Comparison of ENCODE assay signal across 19 cellular contexts in genomic region chr5:116583085-116583766, GRCh38. TPM values are rescaled to one million over a fixed set of nuclear protein-coding genes. Genes with fewer than 3 reads are reported as not detected.
DNase-seq lines count a peak whose midpoint lies in the region; ATAC-seq, FAIRE-seq and TF ChIP-seq lines count a peak whose summit lies in the region.
"Had no signal": no experiment of that assay in that cellular context is flagged by ENCODE, and none has a peak within 500 bp of the region (broad histone marks: within the 10 kb centered on the region; RNA-seq: fewer than 3 reads in every experiment).

No MANE protein-coding gene starts in this region.

- H3K36me3 ChIP-seq in mammary epithelial cell (ENCODE audit: insufficient read depth, low read length) (no peaks in the 10 kb centered on the region), spleen (no peaks in the 10 kb centered on the region), small intestine (ENCODE audit: control insufficient read depth in 2 of 2, insufficient read depth in 2 of 2, low read length in 2 of 2) (no peaks in the 10 kb centered on the region)
- H3K36me3 ChIP-seq: upper lobe of right lung had no signal

- H3K27me3 ChIP-seq in mammary epithelial cell (ENCODE audit: insufficient read depth, low read length) (no peaks in the 10 kb centered on the region), spleen (replicated peaks in 1 of 7) (peaks cover 0 to 16% (median 0%) of the 10 kb centered on the region in 7 donors), small intestine (ENCODE audit: control insufficient read depth in 2 of 2, insufficient read depth in 2 of 2, low read length in 2 of 2) (no peaks in the 10 kb centered on the region)
- H3K27me3 ChIP-seq: upper lobe of right lung had no signal

- no TSS peak for BruUV-seq in mammary epithelial cell (replicated peaks; lab: Mats Ljungman, UMichigan)

- H3K4me1 ChIP-seq in mammary epithelial cell (ENCODE audit: insufficient read depth, low read length): peaks cover 9% of the 10 kb centered on the region
- H3K4me1 ChIP-seq in spleen: no peaks in the 10 kb centered on the region
- H3K4me1 ChIP-seq in small intestine (ENCODE audit: control insufficient read depth in 2 of 2, insufficient read depth in 1 of 2, low read depth in 1 of 2, low read length in 1 of 2): no peaks in the 10 kb centered on the region
- H3K4me1 ChIP-seq: upper lobe of right lung had no signal

- FAIRE-seq in small intestine (lab: Jason Lieb, UNC): no peak

- intact Hi-C loops in mammary epithelial cell (cut with micrococcal nuclease) (no loop called here), spleen (cut with DNase I; ENCODE audit: low total_unique reads) (loop anchor here (10.0 kb wide), 1 partner anchor 372 kb away; no protein-coding TSS in a partner anchor)

- ATAC-seq in GM18858 (IDR thresholded peaks at IDR 0.05; ENCODE audit: unreplicated experiment): peak; percentile 58
- peak; percentile 69 for ATAC-seq in HG02852 (IDR thresholded peaks at IDR 0.05; ENCODE audit: unreplicated experiment)
- ATAC-seq: activated CD4-positive, alpha-beta T cell treated with anti-CD3 and anti-CD28 coated beads for 36 hours; upper lobe of right lung had no signal

- no peaks in the 10 kb centered on the region for H4K20me1 ChIP-seq in mammary epithelial cell (ENCODE audit: insufficient read depth, low read length)

- no peak overlapping the region for H2AFZ ChIP-seq in mammary epithelial cell (ENCODE audit: low read depth, low read length)

- DNase-seq in mammary epithelial cell (peak; percentile 82), kidney glomerular epithelial cell (lab: John Stamatoyannopoulos, UW) (peak; percentile 62), coronary artery (ENCODE audit: low spot score) (no peak), T-helper 1 cell (no peak), spleen (no peak), small intestine (no peak)
- DNase-seq: activated CD4-positive, alpha-beta T cell treated with anti-CD3 and anti-CD28 coated beads for 36 hours; activated naive CD4-positive, alpha-beta T cell treated with anti-CD3 and anti-CD28 coated beads, Interleukin-2, amount 10 ng/mL, durations not matched to agents 7 days and 5 days; endodermal cell; head of caudate nucleus; NCI-H1092; NCI-H2171 treated with DMSO at 0.1 percent for 48 hours; NK-92 treated with Interleukin-12 subunit alpha and Interleukin-12 subunit beta, amount 100 ng/mL, for 24 hours; SHP77 treated with DMSO at 0.1 percent for 48 hours; stimulated activated naive CD4-positive, alpha-beta T cell; upper lobe of right lung had no signal

- no peak for TF ChIP-seq POLR2A in spleen (IDR thresholded peaks at IDR 0.05)

- H3K27ac ChIP-seq in mammary epithelial cell (ENCODE audit: insufficient read depth, low read depth, low read length) (peak overlapping the region; percentile 61), coronary artery (no peak overlapping the region), spleen (no peak overlapping the region), small intestine (ENCODE audit: low read depth in 1 of 2, low read length in 1 of 2) (no peak overlapping the region)
- H3K27ac ChIP-seq: upper lobe of right lung had no signal

- dilution Hi-C loops in mammary epithelial cell (cut with HindIII; ENCODE audit: low sequenced_read_pairs): no loop called here

- H3K9me3 ChIP-seq in mammary epithelial cell (replicated peaks; ENCODE audit: insufficient read depth, low read length): no peaks in the 10 kb centered on the region
- H3K9me3 ChIP-seq in spleen: no peaks in the 10 kb centered on the region
- H3K9me3 ChIP-seq in small intestine (ENCODE audit: control insufficient read depth, low read depth): no peaks in the 10 kb centered on the region
- H3K9me3 ChIP-seq: upper lobe of right lung had no signal

- in situ Hi-C loops in mammary epithelial cell (cut with MboI; ENCODE audit: low sequenced_read_pairs in 2 of 2): no loop called here

- H3K79me2 ChIP-seq in mammary epithelial cell (ENCODE audit: insufficient read depth, low read length): no peaks in the 10 kb centered on the region

- H3K4me3 ChIP-seq in mammary epithelial cell (replicated peaks in 1 of 3; ENCODE audit: insufficient read depth in 1 of 3, low read depth in 2 of 3, low read length in 3 of 3): no peak overlapping the region
- H3K4me3 ChIP-seq in coronary artery: no peak overlapping the region
- no peak overlapping the region for H3K4me3 ChIP-seq in spleen
- H3K4me3 ChIP-seq in small intestine (ENCODE audit: low read depth in 1 of 2, low read length in 2 of 2): no peak overlapping the region
- H3K4me3 ChIP-seq: smooth muscle cell, upper lobe of right lung had no signal

- H3K4me2 ChIP-seq in mammary epithelial cell (ENCODE audit: insufficient read depth, low read depth, low read length): peak overlapping the region; percentile 81
- H3K4me2 ChIP-seq: smooth muscle cell had no signal

- no peak overlapping the region for H3K9ac ChIP-seq in mammary epithelial cell (ENCODE audit: insufficient read depth, low read length)

- CTCF ChIA-PET in mammary epithelial cell (lab: Charles Lee; ENCODE audit: low non-redundant PET): no interaction called here

- no peak for TF ChIP-seq CTCF in mammary epithelial cell (conservative IDR thresholded peaks at IDR 0.05 in 1 of 2, IDR thresholded peaks at IDR 0.05 in 1 of 2; ENCODE audit: extremely low read depth in 1 of 2, insufficient read depth in 1 of 2, low read depth in 1 of 2, low read length in 2 of 2)
- TF ChIP-seq CTCF in coronary artery (IDR thresholded peaks at IDR 0.05): no peak
- TF ChIP-seq CTCF in spleen (IDR thresholded peaks at IDR 0.05 in 8 of 11, conservative IDR thresholded peaks at IDR 0.05 in 3 of 11): no peak

RNA-seq across cellular contexts. Expression of gene SEMA6A, which starts 8.6 kb away (rescaled TPM):
- total RNA-seq in mammary epithelial cell (1 to 10 TPM; 1.2 to 7.7 TPM), spleen (10 to 100 TPM; 26.5 to 78.6 (median 42.4) TPM)
- polyA plus RNA-seq in mammary epithelial cell (0.53 TPM), spleen (1 to 10 TPM in 2 of 3 donors, under 1 TPM in 1; 0.88 to 2.0 (median 1.5) TPM), small intestine (10 to 100 TPM; 12.9 to 13.5 (median 13.2) TPM)
- polyA minus RNA-seq in mammary epithelial cell: 36.2 TPM
- total RNA-seq: activated CD4-positive, alpha-beta T cell treated with anti-CD3 and anti-CD28 coated beads for 36 hours had no signal

Comparison
In these comparisons a context has a peak if more than half of its experiments do, and no peak if none do; other contexts are left out.
1. DNase-seq: peak in mammary epithelial cell (single experiment) and kidney glomerular epithelial cell (single experiment); none in coronary artery (single experiment), T-helper 1 cell (0 of 5), spleen (single experiment) and small intestine (single experiment).